ENCODE assay signal across 25 cellular contexts in the genomic region with DNA sequence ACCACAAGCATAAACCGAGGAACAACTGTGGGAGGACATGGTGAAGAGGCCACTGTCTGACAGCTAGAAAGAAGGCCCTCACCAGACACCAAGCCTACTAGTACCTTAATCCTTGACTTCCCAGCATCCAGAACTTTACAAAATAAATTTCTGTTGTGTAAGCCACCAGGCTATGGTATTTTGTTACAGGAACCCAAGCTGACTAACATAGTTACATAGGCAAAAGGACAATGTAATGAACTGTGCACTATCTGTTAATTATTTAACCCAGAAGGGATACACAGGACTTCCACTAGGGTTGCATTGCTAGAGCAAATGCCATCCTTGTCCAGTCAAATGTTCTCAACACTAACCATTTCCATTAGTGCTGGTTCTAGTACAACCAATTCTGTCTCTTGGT. TPM values are rescaled to one million over a fixed set of nuclear protein-coding genes. Genes with fewer than 3 reads are reported as not detected.
"Had no signal": no experiment of that assay in that cellular context is flagged by ENCODE, and none has a peak within 500 bp of the region (broad histone marks: within the 10 kb centered on the region; RNA-seq: fewer than 3 reads in every experiment).

No MANE protein-coding gene starts in this region.

- H3K27ac ChIP-seq: colonic mucosa, epithelial cell of prostate, esophagus squamous epithelium, gastrocnemius medialis, heart right ventricle, left lung, lower lobe of right lung had no signal

- H3K9me3 ChIP-seq: colonic mucosa, gastrocnemius medialis, lower lobe of right lung, mucosa of descending colon had no signal

- FAIRE-seq: endometrium, islet of Langerhans, keratinocyte had no signal

- H3K36me3 ChIP-seq: colonic mucosa, esophagus squamous epithelium, gastrocnemius medialis, heart right ventricle, left lung, lower lobe of right lung had no signal

- H3K4me1 ChIP-seq: colonic mucosa, esophagus squamous epithelium, gastrocnemius medialis, heart right ventricle, left lung, lower lobe of right lung had no signal

- H3K27me3 ChIP-seq: colonic mucosa, esophagus squamous epithelium, gastrocnemius medialis, heart right ventricle, left lung had no signal

- H3K4me3 ChIP-seq: colonic mucosa, esophagus squamous epithelium, gastrocnemius medialis, heart right ventricle, left lung, lower lobe of right lung, mucosa of descending colon had no signal

- ATAC-seq: effector memory CD8-positive, alpha-beta T cell; esophagus mucosa; gastrocnemius medialis; heart right ventricle; left cardiac atrium; left lung; left ventricle myocardium superior; lower lobe of right lung; mucosa of descending colon had no signal

- DNase-seq: colonic mucosa; cortex of kidney; effector CD8-positive, alpha-beta T cell; effector memory CD8-positive, alpha-beta T cell; endodermal cell; erythroblast; esophagus squamous epithelium; foreskin fibroblast; foreskin melanocyte; gastrocnemius medialis; glutamatergic neuron; head of caudate nucleus; heart right ventricle; hippocampal formation; left cardiac atrium; left lung; left ventricle myocardium superior; lower lobe of right lung; mesenchymal stem cell; mucosa of descending colon had no signal

RNA-seq across cellular contexts. Expression of a gene that starts 47.7 kb away (rescaled TPM):
- polyA plus RNA-seq: keratinocyte had no signal
